Comparison of ENCODE assay signal across 30 cellular contexts in genomic region chr20:60253471-60253870, GRCh38.
"Had no signal": no experiment of that assay in that cellular context is flagged by ENCODE, and none has a peak within 500 bp of the region (broad histone marks: within the 10 kb centered on the region; RNA-seq: fewer than 3 reads in every experiment).

No MANE protein-coding gene starts in this region.

- H3K27ac Mint-ChIP-seq: activated B cell treated with CpG ODN at 0.5 μM for 24 hours; activated CD8-positive, alpha-beta T cell treated with anti-CD3 and anti-CD28 coated beads, Interleukin-2, amount 10 ng/mL, durations not matched to agents 7 days and 5 days; activated naive CD8-positive, alpha-beta T cell; activated T-helper 17 cell treated with anti-CD3 and anti-CD28 coated beads, Interleukin-2, amount 50 U/mL, for 72 hours; dendritic cell treated with granulocyte-macrophage colony-stimulating factor and Interleukin-4, amounts not matched to agents 40 ng/mL and 50 ng/mL, for 4 days; endodermal cell; T-helper 17 cell; T-helper 2 cell treated with Interferon-gamma antibody and Interleukin-4, amounts not matched to agents 5 μg/mL and 100 μg/mL, for 36 hours had no signal

- H3K9me3 Mint-ChIP-seq: activated B cell treated with CpG ODN at 0.5 μM for 24 hours; activated T-cell treated with anti-CD3 and anti-CD28 coated beads, Interleukin-2, amount 50 U/mL, for 4 hours; activated T-helper 17 cell treated with anti-CD3 and anti-CD28 coated beads, Interleukin-2, amount 50 U/mL, for 72 hours; central memory CD8-positive, alpha-beta T cell; dendritic cell treated with granulocyte-macrophage colony-stimulating factor and Interleukin-4, amounts not matched to agents 40 ng/mL and 50 ng/mL, for 4 days; endodermal cell; T-helper 2 cell treated with Interferon-gamma antibody and Interleukin-4, amounts not matched to agents 5 μg/mL and 100 μg/mL, for 36 hours had no signal

- H3K4me3 ChIP-seq: coronary artery, dorsolateral prefrontal cortex had no signal

- H3K4me1 Mint-ChIP-seq: activated B cell treated with CpG ODN at 0.5 μM for 24 hours; activated T-helper 17 cell treated with anti-CD3 and anti-CD28 coated beads, Interleukin-2, amount 50 U/mL, for 72 hours; central memory CD8-positive, alpha-beta T cell had no signal

- ATAC-seq: activated CD4-positive, CD25-positive, alpha-beta regulatory T cell treated with anti-CD3 and anti-CD28 coated beads, Interleukin-2, amount 50 U/mL, for 24 hours; activated CD8-positive, alpha-beta T cell treated with anti-CD3 and anti-CD28 coated beads, Interleukin-2, amount 10 ng/mL, durations not matched to agents 7 days and 5 days; activated T-cell treated with anti-CD3 and anti-CD28 coated beads, Interleukin-2, amount 50 U/mL, for 4 hours; activated T-helper 17 cell treated with anti-CD3 and anti-CD28 coated beads, Interleukin-2, amount 50 U/mL, for 72 hours; esophagus mucosa; T-helper 17 cell had no signal

- H3K27me3 ChIP-seq: brain microvascular endothelial cell had no signal

- H3K4me3 Mint-ChIP-seq: activated B cell treated with CpG ODN at 0.5 μM for 24 hours; activated CD8-positive, alpha-beta T cell treated with anti-CD3 and anti-CD28 coated beads, Interleukin-2, amount 10 ng/mL, durations not matched to agents 7 days and 5 days; activated naive CD8-positive, alpha-beta T cell; activated T-cell treated with anti-CD3 and anti-CD28 coated beads, Interleukin-2, amount 50 U/mL, for 4 hours; activated T-helper 17 cell treated with anti-CD3 and anti-CD28 coated beads, Interleukin-2, amount 50 U/mL, for 72 hours; central memory CD8-positive, alpha-beta T cell; dendritic cell treated with granulocyte-macrophage colony-stimulating factor and Interleukin-4, amounts not matched to agents 40 ng/mL and 50 ng/mL, for 4 days; endodermal cell; T-helper 17 cell; T-helper 2 cell treated with Interferon-gamma antibody and Interleukin-4, amounts not matched to agents 5 μg/mL and 100 μg/mL, for 36 hours had no signal

- H3K27ac ChIP-seq: brain microvascular endothelial cell, coronary artery, dorsolateral prefrontal cortex, WERI-Rb-1 had no signal

- H3K36me3 Mint-ChIP-seq: activated naive CD8-positive, alpha-beta T cell had no signal

- H3K36me3 ChIP-seq: brain microvascular endothelial cell, WERI-Rb-1 had no signal

- DNase-seq: activated B cell treated with CpG ODN at 0.5 μM for 24 hours; activated CD4-positive, alpha-beta T cell treated with anti-CD3 and anti-CD28 coated beads for 48 hours; activated CD4-positive, alpha-beta T cell treated with anti-CD3 and anti-CD28 coated beads, Interleukin-2, amount 50 U/mL, for 1 hour; activated CD4-positive, alpha-beta T cell treated with anti-CD3 and anti-CD28 coated beads, Interleukin-2, amount 50 U/mL, for 48 hours; activated CD8-positive, alpha-beta T cell treated with anti-CD3 and anti-CD28 coated beads, Interleukin-2, amount 10 ng/mL, durations not matched to agents 7 days and 5 days; activated effector memory CD4-positive, alpha-beta T cell treated with Interleukin-2 at 50 U/mL for 16 hours; activated gamma-delta T cell treated with Interleukin-2 at 50 U/mL for 16 hours; activated naive CD4-positive, alpha-beta T cell treated with anti-CD3 and anti-CD28 coated beads, Interleukin-2, amount 50 U/mL, for 16 hours; activated naive CD4-positive, alpha-beta T cell treated with Interleukin-2 at 50 U/mL for 16 hours; activated T-cell treated with anti-CD3 and anti-CD28 coated beads, Interleukin-2, amount 50 U/mL, for 4 hours; amniotic stem cell; anterior cingulate cortex; brain microvascular endothelial cell; dorsolateral prefrontal cortex; effector memory CD4-positive, alpha-beta T cell; endodermal cell; foreskin fibroblast; head of caudate nucleus; T-helper 1 cell; T-helper 17 cell; T1000; WERI-Rb-1 had no signal

- H3K27me3 Mint-ChIP-seq: activated B cell treated with CpG ODN at 0.5 μM for 24 hours; activated naive CD8-positive, alpha-beta T cell; central memory CD8-positive, alpha-beta T cell; dendritic cell treated with granulocyte-macrophage colony-stimulating factor and Interleukin-4, amounts not matched to agents 40 ng/mL and 50 ng/mL, for 4 days had no signal
